In genomic region chr4:1297456-1298325, GRCh38 we compare ENCODE assay signal across 20 cellular contexts. TPM values are rescaled to one million over a fixed set of nuclear protein-coding genes. Genes with fewer than 3 reads are reported as not detected.
A peak's percentile ranks its signal among the peaks of the same experiment; 100 is the strongest.
DNase-seq lines count a peak whose midpoint lies in the region; TF ChIP-seq lines count a peak whose summit lies in the region.
"Had no signal": no experiment of that assay in that cellular context is flagged by ENCODE, and none has a peak within 500 bp of the region (broad histone marks: within the 10 kb centered on the region; RNA-seq: fewer than 3 reads in every experiment).

No MANE protein-coding gene starts in this region.

- no peaks in the 10 kb centered on the region for H3K27me3 Mint-ChIP-seq in Caco-2 (ENCODE audit: insufficient read depth, unreplicated experiment)
- H3K27me3 Mint-ChIP-seq: naive thymus-derived CD4-positive, alpha-beta T cell had no signal

- H3K4me1 Mint-ChIP-seq in Caco-2 (ENCODE audit: low read depth, unreplicated experiment) = no peaks in the 10 kb centered on the region

- CTCF ChIA-PET in Caco-2 (lab: Charles Lee) = no interaction called here

- DNase-seq in Caco-2 = no peak
- DNase-seq in MV-4-11 (lab: John Stamatoyannopoulos, UW) = peak; percentile 69
- DNase-seq in effector memory CD4-positive, alpha-beta T cell = peak in 2 of 3 donors; percentile 36 to 69
- no peak for DNase-seq in SIG-M5 treated with dmso at 0.1 percent for 504 hours (lab: John Stamatoyannopoulos, UW; ENCODE audit: unreplicated experiment)
- DNase-seq in stimulated activated CD4-positive, alpha-beta T cell treated with anti-CD3 and anti-CD28 coated beads, Interleukin-4, amount 100 ng/mL, for 24 hours = no peak
- DNase-seq in GM19240 (ENCODE audit: insufficient read length, low spot score) = no peak
- DNase-seq in esophagus squamous epithelium (lab: John Stamatoyannopoulos, UW) = no peak
- DNase-seq: activated naive CD4-positive, alpha-beta T cell treated with anti-CD3 and anti-CD28 coated beads, Interleukin-2, amount 50 U/mL, for 16 hours; BE2C; DMS53; foreskin fibroblast; MG63; naive thymus-derived CD4-positive, alpha-beta T cell; NCI-H187; NCI-H526; stimulated activated CD4-positive, alpha-beta T cell treated with anti-CD3 and anti-CD28 coated beads, Interleukin-1b, Interleukin-23, amount 100 ng/mL, for 48 hours; SW 1271; WERI-Rb-1 had no signal

- intact Hi-C loops in Caco-2 (cut with micrococcal nuclease; ENCODE audit: unreplicated experiment) (no loop called here), esophagus squamous epithelium (cut with DNase I) (no loop called here)

- POLR2A ChIA-PET in Caco-2 (lab: Charles Lee) = no interaction called here

- TF ChIP-seq CTCF in Caco-2 (IDR thresholded peaks at IDR 0.05; ENCODE audit: insufficient read depth in 1 of 2, low read depth in 1 of 2, low read length in 1 of 2, severe bottlenecking in 1 of 2, unreplicated experiment in 1 of 2) (no peak), neutrophil (IDR thresholded peaks at IDR 0.05) (no peak), esophagus squamous epithelium (IDR thresholded peaks at IDR 0.05) (no peak)

- no TSS peak for BruUV-seq in Caco-2 (replicated peaks; lab: Mats Ljungman, UMichigan)

- H3K4me1 ChIP-seq in Caco-2 (no peaks in the 10 kb centered on the region), neutrophil (ENCODE audit: control insufficient read depth in 1 of 2, insufficient read depth in 1 of 2, low read depth in 1 of 2, low read length in 1 of 2) (peaks cover 76 to 78% of the 10 kb centered on the region in 2 experiments), esophagus squamous epithelium (peaks cover 21 to 69% (median 46%) of the 10 kb centered on the region in 3 donors)
- H3K4me1 ChIP-seq in effector memory CD4-positive, alpha-beta T cell (ENCODE audit: control insufficient read depth, insufficient read depth, low read length, poor library complexity, severe bottlenecking) = peaks cover 25% of the 10 kb centered on the region
- H3K4me1 ChIP-seq: BE2C had no signal

- peaks cover 2% of the 10 kb centered on the region; the same call in 1 of the 2 replicates for H3K36me3 ChIP-seq in Caco-2 (ENCODE audit: control insufficient read depth, insufficient read depth, low read length)
- peaks cover 37% of the 10 kb centered on the region for H3K36me3 ChIP-seq in effector memory CD4-positive, alpha-beta T cell (ENCODE audit: control insufficient read depth, insufficient read depth, low read length)
- peaks cover 40% of the 10 kb centered on the region for H3K36me3 ChIP-seq in neutrophil
- H3K36me3 ChIP-seq in esophagus squamous epithelium = peaks cover 0 to 50% (median 7%) of the 10 kb centered on the region in 3 donors

- no peak for TF ChIP-seq POLR2A in esophagus squamous epithelium (IDR thresholded peaks at IDR 0.05)

- H3K27me3 ChIP-seq in Caco-2 (replicated peaks; ENCODE audit: control insufficient read depth, insufficient read depth, low read length) = no peaks in the 10 kb centered on the region
- no peaks in the 10 kb centered on the region for H3K27me3 ChIP-seq in effector memory CD4-positive, alpha-beta T cell (replicated peaks; ENCODE audit: control insufficient read depth, insufficient read depth, low read length, poor library complexity, severe bottlenecking)
- no peaks in the 10 kb centered on the region for H3K27me3 ChIP-seq in neutrophil
- H3K27me3 ChIP-seq in esophagus squamous epithelium = no peaks in the 10 kb centered on the region
- H3K27me3 ChIP-seq: BE2C, MG63 had no signal

- H3K4me3 Mint-ChIP-seq in Caco-2 (ENCODE audit: unreplicated experiment) = no peak overlapping the region

- H3K9me3 Mint-ChIP-seq in Caco-2 (ENCODE audit: unreplicated experiment) = no peaks in the 10 kb centered on the region
- H3K9me3 Mint-ChIP-seq: naive thymus-derived CD4-positive, alpha-beta T cell had no signal

- H3K27ac Mint-ChIP-seq in Caco-2 (ENCODE audit: unreplicated experiment) = peak overlapping the region; percentile 53

- no peaks in the 10 kb centered on the region for H3K9me3 ChIP-seq in Caco-2
- no peaks in the 10 kb centered on the region for H3K9me3 ChIP-seq in effector memory CD4-positive, alpha-beta T cell (ENCODE audit: control insufficient read depth, low read length)
- H3K9me3 ChIP-seq in neutrophil = no peaks in the 10 kb centered on the region
- H3K9me3 ChIP-seq in esophagus squamous epithelium = no peaks in the 10 kb centered on the region
- H3K9me3 ChIP-seq: BE2C, lower lobe of right lung, MG63 had no signal

- H3K27ac ChIP-seq in effector memory CD4-positive, alpha-beta T cell (ENCODE audit: insufficient read depth, low read length, poor library complexity, severe bottlenecking) = peak overlapping the region; percentile 4
- H3K27ac ChIP-seq in neutrophil = peak overlapping the region; percentile 96
- no peak overlapping the region for H3K27ac ChIP-seq in esophagus squamous epithelium
- H3K27ac ChIP-seq: lower lobe of right lung, WERI-Rb-1 had no signal

- no peak overlapping the region for H3K4me3 ChIP-seq in Caco-2 (ENCODE audit: low read depth, low read length)
- H3K4me3 ChIP-seq in effector memory CD4-positive, alpha-beta T cell (ENCODE audit: insufficient read depth, low read depth, low read length, poor library complexity, severe bottlenecking) = no peak overlapping the region
- H3K4me3 ChIP-seq in neutrophil (ENCODE audit: low read depth in 1 of 2, low read length in 1 of 2) = no peak overlapping the region
- H3K4me3 ChIP-seq in esophagus squamous epithelium = no peak overlapping the region
- H3K4me3 ChIP-seq: lower lobe of right lung, MG63 had no signal

- peaks cover 50% of the 10 kb centered on the region for H3K36me3 Mint-ChIP-seq in Caco-2 (ENCODE audit: insufficient read depth, unreplicated experiment)

- WGBS in esophagus squamous epithelium, 2 donors = 89 to 92% methylated on average over 30 to 32 of the region's 32 CpGs

RNA-seq across cellular contexts. Expression of gene MAEA, which starts 8.0 kb away (rescaled TPM):
- total RNA-seq in Caco-2 (2022) = 81.1 and 89.3 TPM in 2 replicates
- 10 to 100 TPM; 56.6 to 78.7 (median 67.5) TPM for total RNA-seq in esophagus squamous epithelium

RNA-seq across cellular contexts. Expression of gene CTBP1, which starts 48.8 kb away (rescaled TPM):
- 184 TPM in 2 replicates for total RNA-seq in Caco-2 (2022)
- 100 to 1,000 TPM in 3 of 4 donors, 10 to 100 TPM in 1; 72.2 to 121 (median 113) TPM for total RNA-seq in esophagus squamous epithelium

RNA-seq across cellular contexts. Expression of gene UVSSA, which starts 49.3 kb away (rescaled TPM):
- total RNA-seq in Caco-2 (2022) (26.3 and 27.4 TPM in 2 replicates), esophagus squamous epithelium (10 to 100 TPM in 3 of 4 donors, 1 to 10 TPM in 1; 7.2 to 12.8 (median 11.5) TPM)

Comparison
In these comparisons a context has a peak if more than half of its experiments do, and no peak if none do; other contexts are left out.
1. DNase-seq: peak in MV-4-11 (single experiment) and effector memory CD4-positive, alpha-beta T cell (2 of 3); none in Caco-2 (0 of 2), SIG-M5 treated with dmso at 0.1 percent for 504 hours (single experiment), stimulated activated CD4-positive, alpha-beta T cell treated with anti-CD3 and anti-CD28 coated beads, Interleukin-4, amount 100 ng/mL, for 24 hours (single experiment), GM19240 (single experiment) and esophagus squamous epithelium (single experiment).
2. H3K27ac ChIP-seq: peak in effector memory CD4-positive, alpha-beta T cell (single experiment) and neutrophil (single experiment); none in esophagus squamous epithelium (0 of 4).